In genomic region chr9:127838375-127839078, GRCh38 we compare ENCODE assay signal across 8 cellular contexts. TPM values are rescaled to one million over a fixed set of nuclear protein-coding genes. Genes with fewer than 3 reads are reported as not detected.
A peak's percentile ranks its signal among the peaks of the same experiment; 100 is the strongest.
DNase-seq lines count a peak whose midpoint lies in the region; ATAC-seq and TF ChIP-seq lines count a peak whose summit lies in the region.

No MANE protein-coding gene starts in this region.

- ATAC-seq in left ventricle myocardium superior: peak; percentile 77
- peak; percentile 72 for ATAC-seq in sciatic nerve
- ATAC-seq in GM18502 (IDR thresholded peaks at IDR 0.05; ENCODE audit: poor library complexity, unreplicated experiment): no peak

- no peaks in the 10 kb centered on the region for H3K9me3 ChIP-seq in A673 (ENCODE audit: low read depth, low read length, poor library complexity, severe bottlenecking)

- H3K27me3 ChIP-seq in A673 (replicated peaks; ENCODE audit: insufficient read depth, low read depth, low read length, poor library complexity): no peaks in the 10 kb centered on the region

- CTCF ChIA-PET in A673 (lab: Charles Lee): no interaction called here

- no peak overlapping the region for H3K4me3 ChIP-seq in A673 (ENCODE audit: low read depth, low read length, poor library complexity, severe bottlenecking)

- DNase-seq in EL: peak; percentile 99
- peak; percentile 79 for DNase-seq in left ventricle myocardium superior
- DNase-seq in sciatic nerve (ENCODE audit: low spot score): peak; percentile 85
- no peak for DNase-seq in erythroblast (lab: John Stamatoyannopoulos, UW)
- DNase-seq in A673 (ENCODE audit: low spot score): no peak
- DNase-seq in activated effector memory CD4-positive, alpha-beta T cell treated with anti-CD3 and anti-CD28 coated beads, Interleukin-2, amount 50 U/mL, for 16 hours: no peak

- H3K27ac ChIP-seq in angular gyrus (ENCODE audit: low read depth, low read length) (peak overlapping the region; percentile 51), A673 (ENCODE audit: low read depth, low read length, poor library complexity, severe bottlenecking) (no peak overlapping the region)

- no peak for TF ChIP-seq CTCF in A673 (conservative IDR thresholded peaks at IDR 0.05; ENCODE audit: low read depth, low read length)

- H3K4me1 ChIP-seq in A673 (ENCODE audit: insufficient read depth, low read length, poor library complexity, severe bottlenecking): no peaks in the 10 kb centered on the region

- POLR2A ChIA-PET in A673 (lab: Charles Lee; ENCODE audit: low non-redundant PET): no interaction called here

- intact Hi-C loops in left ventricle myocardium superior (cut with micrococcal nuclease) (no loop called here), sciatic nerve (cut with DNase I) (no loop called here), A673 (cut with micrococcal nuclease; ENCODE audit: unreplicated experiment) (no loop called here)

- no peaks in the 10 kb centered on the region for H3K36me3 ChIP-seq in A673 (ENCODE audit: insufficient read depth, low read length, poor library complexity, severe bottlenecking)

- no peak for TF ChIP-seq POLR2A in erythroblast (IDR thresholded peaks at IDR 0.05; ENCODE audit: low read length)

- BruUV-seq in A673 (replicated peaks; lab: Mats Ljungman, UMichigan): no TSS peak

RNA-seq across cellular contexts. Expression of gene ENG, which starts 15.9 kb away (rescaled TPM):
- 134 TPM for total RNA-seq in left ventricle myocardium superior
- 285 TPM for total RNA-seq in sciatic nerve
- 29.9 and 31.1 TPM in 2 replicates for total RNA-seq in A673 (2021)

RNA-seq across cellular contexts. Expression of gene FPGS, which starts 35.8 kb away (rescaled TPM):
- total RNA-seq in left ventricle myocardium superior (31.9 TPM), sciatic nerve (69.7 TPM), A673 (2021) (74.9 and 78.2 TPM in 2 replicates)

RNA-seq across cellular contexts. Expression of gene AK1, which starts 38.9 kb away (rescaled TPM):
- total RNA-seq in left ventricle myocardium superior (853 TPM), sciatic nerve (61.0 TPM), A673 (2021) (35.8 and 52.9 TPM in 2 replicates)

RNA-seq across cellular contexts. Expression of gene CDK9, which starts 52.7 kb away (rescaled TPM):
- total RNA-seq in left ventricle myocardium superior (48.4 TPM), sciatic nerve (127 TPM), A673 (2021) (68.0 and 77.7 TPM in 2 replicates)

Comparison
In these comparisons a context has a peak if more than half of its experiments do, and no peak if none do; other contexts are left out.
1. DNase-seq: peak in EL (single experiment), left ventricle myocardium superior (single experiment) and sciatic nerve (single experiment); none in erythroblast (0 of 2), A673 (single experiment) and activated effector memory CD4-positive, alpha-beta T cell treated with anti-CD3 and anti-CD28 coated beads, Interleukin-2, amount 50 U/mL, for 16 hours (single experiment).
2. RNA of gene AK1, which starts 38.9 kb away (total RNA-seq): 853 TPM in left ventricle myocardium superior (single experiment); 61.0 TPM in sciatic nerve (single experiment) and 35.8 to 52.9 TPM in A673; every median in the first group is over 10 times any median in the second.